Comparison of ENCODE assay signal across 13 cellular contexts in the genomic region with DNA sequence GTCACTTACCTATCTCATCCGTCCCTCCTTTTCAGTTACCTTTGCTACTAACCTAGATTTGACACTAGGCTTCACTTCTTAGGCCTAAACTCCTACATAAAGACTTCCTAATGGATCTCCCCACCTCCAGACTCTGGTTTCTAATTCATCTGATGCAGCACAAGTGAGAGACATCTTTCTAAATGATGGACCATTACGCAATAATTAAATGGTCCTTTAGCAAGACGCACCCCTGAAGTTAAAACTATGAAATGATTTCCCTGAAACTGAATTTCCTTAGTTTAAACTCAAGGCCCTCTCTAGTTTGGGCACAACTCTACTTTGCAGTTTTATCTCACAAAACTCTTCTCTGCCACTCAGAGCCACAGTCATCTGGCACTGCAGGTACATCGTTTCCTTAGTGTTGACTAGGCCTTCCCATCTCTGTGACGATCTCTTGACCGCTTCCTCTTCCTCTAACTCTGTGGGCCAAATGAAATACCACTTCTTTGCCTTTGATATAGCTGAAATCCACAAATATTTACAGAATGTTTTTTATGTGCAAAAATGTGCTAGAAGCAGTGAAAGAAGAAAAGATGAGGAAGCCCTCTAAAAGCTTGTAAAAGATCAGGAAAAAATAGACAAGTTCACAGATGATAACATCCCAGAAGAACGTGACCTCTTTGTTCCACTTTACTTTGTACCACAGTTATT. TPM values are rescaled to one million over a fixed set of nuclear protein-coding genes. Genes with fewer than 3 reads are reported as not detected.
DNase-seq lines count a peak whose midpoint lies in the region; ATAC-seq and TF ChIP-seq lines count a peak whose summit lies in the region.
"Had no signal": no experiment of that assay in that cellular context is flagged by ENCODE, and none has a peak within 500 bp of the region (broad histone marks: within the 10 kb centered on the region; RNA-seq: fewer than 3 reads in every experiment).

No MANE protein-coding gene starts in this region.

- H3K4me3 ChIP-seq in MM.1S (ENCODE audit: low read length), result no peak overlapping the region
- H3K4me3 ChIP-seq: breast epithelium, tibial nerve had no signal

- H3K4me1 Mint-ChIP-seq in activated T-helper 1 cell treated with anti-CD3 and anti-CD28 coated beads, Interleukin-12 subunit alpha, Interleukin-12 subunit beta, Interleukin-2, Interleukin-4 antibody, amounts not matched to agents 30 ng/mL and 10 ng/mL and 1 ng/mL, durations not matched to agents 14 hours and 24 hours and 36 hours (ENCODE audit: low read depth), result peaks cover 55% of the 10 kb centered on the region
- H3K4me1 Mint-ChIP-seq in natural killer cell treated with Interleukin-12 subunit alpha and Interleukin-12 subunit beta and Interleukin-15 and Interleukin-18, amount 100 ng/mL, for 72 hours (ENCODE audit: low read depth in 2 of 2), result peaks cover 31 to 55% of the 10 kb centered on the region in 2 donors

- H3K27me3 Mint-ChIP-seq in activated T-helper 1 cell treated with anti-CD3 and anti-CD28 coated beads, Interleukin-12 subunit alpha, Interleukin-12 subunit beta, Interleukin-2, Interleukin-4 antibody, amounts not matched to agents 30 ng/mL and 10 ng/mL and 1 ng/mL, durations not matched to agents 14 hours and 24 hours and 36 hours (ENCODE audit: insufficient read depth), result no peaks in the 10 kb centered on the region
- no peaks in the 10 kb centered on the region for H3K27me3 Mint-ChIP-seq in natural killer cell treated with Interleukin-12 subunit alpha and Interleukin-12 subunit beta and Interleukin-15 and Interleukin-18, amount 100 ng/mL, for 72 hours

- H3K27ac Mint-ChIP-seq in activated T-helper 1 cell treated with anti-CD3 and anti-CD28 coated beads, Interleukin-12 subunit alpha, Interleukin-12 subunit beta, Interleukin-2, Interleukin-4 antibody, amounts not matched to agents 30 ng/mL and 10 ng/mL and 1 ng/mL, durations not matched to agents 14 hours and 24 hours and 36 hours, result peak overlapping the region; percentile 76
- peak overlapping the region; percentile 88 to 94 for H3K27ac Mint-ChIP-seq in natural killer cell treated with Interleukin-12 subunit alpha and Interleukin-12 subunit beta and Interleukin-15 and Interleukin-18, amount 100 ng/mL, for 72 hours

- H3K36me3 ChIP-seq in MM.1S (replicated peaks; ENCODE audit: insufficient read depth, low read length), result no peaks in the 10 kb centered on the region
- H3K36me3 ChIP-seq: breast epithelium had no signal

- H3K9me3 Mint-ChIP-seq in activated T-helper 1 cell treated with anti-CD3 and anti-CD28 coated beads, Interleukin-12 subunit alpha, Interleukin-12 subunit beta, Interleukin-2, Interleukin-4 antibody, amounts not matched to agents 30 ng/mL and 10 ng/mL and 1 ng/mL, durations not matched to agents 14 hours and 24 hours and 36 hours, result no peaks in the 10 kb centered on the region
- no peaks in the 10 kb centered on the region for H3K9me3 Mint-ChIP-seq in natural killer cell treated with Interleukin-12 subunit alpha and Interleukin-12 subunit beta and Interleukin-15 and Interleukin-18, amount 100 ng/mL, for 72 hours

- DNase-seq in CMK (ENCODE audit: low read depth), result peak; percentile 5
- DNase-seq in MM.1S, result peak; percentile 44
- DNase-seq in activated T-helper 1 cell treated with anti-CD3 and anti-CD28 coated beads, Interleukin-12 subunit alpha, Interleukin-12 subunit beta, Interleukin-2, Interleukin-4 antibody, amounts not matched to agents 30 ng/mL and 10 ng/mL and 1 ng/mL, durations not matched to agents 14 hours and 24 hours and 36 hours (ENCODE audit: low spot score), result peak; percentile 48
- DNase-seq in natural killer cell treated with Interleukin-12 subunit alpha and Interleukin-12 subunit beta and Interleukin-15 and Interleukin-18, amount 100 ng/mL, for 72 hours (ENCODE audit: low spot score), result no peak
- DNase-seq in HT-29 (ENCODE audit: low spot score), result no peak
- DNase-seq in HK-2 (ENCODE audit: unreplicated experiment), result no peak
- DNase-seq: hypothalamus, retina, SHP77 had no signal

- peaks cover 16% of the 10 kb centered on the region for H3K36me3 Mint-ChIP-seq in activated T-helper 1 cell treated with anti-CD3 and anti-CD28 coated beads, Interleukin-12 subunit alpha, Interleukin-12 subunit beta, Interleukin-2, Interleukin-4 antibody, amounts not matched to agents 30 ng/mL and 10 ng/mL and 1 ng/mL, durations not matched to agents 14 hours and 24 hours and 36 hours (ENCODE audit: low read depth)
- H3K36me3 Mint-ChIP-seq in natural killer cell treated with Interleukin-12 subunit alpha and Interleukin-12 subunit beta and Interleukin-15 and Interleukin-18, amount 100 ng/mL, for 72 hours, result peaks cover 8% of the 10 kb centered on the region

- intact Hi-C loops in activated T-helper 1 cell treated with anti-CD3 and anti-CD28 coated beads, Interleukin-12 subunit alpha, Interleukin-12 subunit beta, Interleukin-2, Interleukin-4 antibody, amounts not matched to agents 30 ng/mL and 10 ng/mL and 1 ng/mL, durations not matched to agents 14 hours and 24 hours and 36 hours (cut with micrococcal nuclease), result loop anchor here (1.0 to 10.0 kb wide), 8 partner anchors 13 to 1096 kb away; a partner anchor contains a TSS

- TF ChIP-seq CTCF in MM.1S (IDR thresholded peaks at IDR 0.05; ENCODE audit: low read length), result no peak

- H3K79me2 ChIP-seq in MM.1S (ENCODE audit: low read length), result peaks cover 74% of the 10 kb centered on the region

- H4K20me1 ChIP-seq in MM.1S (ENCODE audit: insufficient read depth, low read length), result 0 out of 2 replicates have a peak, but pooled peaks cover 6% of the 10 kb centered on the region

- no peaks in the 10 kb centered on the region for H3K27me3 ChIP-seq in MM.1S (replicated peaks; ENCODE audit: insufficient read depth, low read length)
- H3K27me3 ChIP-seq: breast epithelium, tibial nerve had no signal

- H3K4me1 ChIP-seq in MM.1S (ENCODE audit: low read length), result peaks cover 21% of the 10 kb centered on the region; the same call in 1 of the 2 replicates
- H3K4me1 ChIP-seq: breast epithelium had no signal

- H3K9me3 ChIP-seq in MM.1S (replicated peaks; ENCODE audit: insufficient read depth, low read length), result no peaks in the 10 kb centered on the region
- H3K9me3 ChIP-seq: breast epithelium, tibial nerve had no signal

- H3K4me2 ChIP-seq in MM.1S (ENCODE audit: low read depth, low read length), result peak overlapping the region; percentile 82

- H3K4me3 Mint-ChIP-seq in activated T-helper 1 cell treated with anti-CD3 and anti-CD28 coated beads, Interleukin-12 subunit alpha, Interleukin-12 subunit beta, Interleukin-2, Interleukin-4 antibody, amounts not matched to agents 30 ng/mL and 10 ng/mL and 1 ng/mL, durations not matched to agents 14 hours and 24 hours and 36 hours, result peak overlapping the region; percentile 74
- peak overlapping the region; percentile 89 for H3K4me3 Mint-ChIP-seq in natural killer cell treated with Interleukin-12 subunit alpha and Interleukin-12 subunit beta and Interleukin-15 and Interleukin-18, amount 100 ng/mL, for 72 hours

- peaks cover 33% of the 10 kb centered on the region for H3F3A ChIP-seq in MM.1S (ENCODE audit: insufficient read depth, low read length)

- H3K27ac ChIP-seq in MM.1S (ENCODE audit: low read length), result peak overlapping the region; percentile 77; the same call in 1 of the 2 replicates
- H3K27ac ChIP-seq: breast epithelium, tibial nerve had no signal

- H2AFZ ChIP-seq in MM.1S (ENCODE audit: low read length), result no peak overlapping the region

- no peak overlapping the region for H3K9ac ChIP-seq in MM.1S (ENCODE audit: low read length)

- H3K9me2 ChIP-seq in MM.1S (replicated peaks; ENCODE audit: insufficient read depth, low read length), result no peaks in the 10 kb centered on the region

- peak in 1 of 2 donors; percentile 60 for ATAC-seq in natural killer cell treated with Interleukin-12 subunit alpha and Interleukin-12 subunit beta and Interleukin-15 and Interleukin-18, amount 100 ng/mL, for 72 hours
- ATAC-seq in GM21717 (IDR thresholded peaks at IDR 0.05; ENCODE audit: unreplicated experiment), result no peak
- no peak for ATAC-seq in HG03520 (IDR thresholded peaks at IDR 0.05; ENCODE audit: unreplicated experiment)

RNA-seq across cellular contexts. Expression of a gene that starts 3.3 kb away (rescaled TPM):
- total RNA-seq in activated T-helper 1 cell treated with anti-CD3 and anti-CD28 coated beads, Interleukin-12 subunit alpha, Interleukin-12 subunit beta, Interleukin-2, Interleukin-4 antibody, amounts not matched to agents 30 ng/mL and 10 ng/mL and 1 ng/mL, durations not matched to agents 14 hours and 24 hours and 36 hours, result 51.3 and 51.4 TPM in 2 replicates
- total RNA-seq in natural killer cell treated with Interleukin-12 subunit alpha and Interleukin-12 subunit beta and Interleukin-15 and Interleukin-18, amount 100 ng/mL, for 72 hours, result 10 to 100 TPM; 68.7 to 77.4 TPM
- 6.7 and 7.1 TPM in 2 replicates for total RNA-seq in HT-29 (2014; rRNA removed; shearing (Covaris generic))

RNA-seq across cellular contexts. Expression of a gene that starts 37.3 kb away (rescaled TPM):
- total RNA-seq in activated T-helper 1 cell treated with anti-CD3 and anti-CD28 coated beads, Interleukin-12 subunit alpha, Interleukin-12 subunit beta, Interleukin-2, Interleukin-4 antibody, amounts not matched to agents 30 ng/mL and 10 ng/mL and 1 ng/mL, durations not matched to agents 14 hours and 24 hours and 36 hours, result 48.7 and 55.0 TPM in 2 replicates
- 10 to 100 TPM; 35.0 to 52.9 TPM for total RNA-seq in natural killer cell treated with Interleukin-12 subunit alpha and Interleukin-12 subunit beta and Interleukin-15 and Interleukin-18, amount 100 ng/mL, for 72 hours
- total RNA-seq in HT-29 (2014; rRNA removed; shearing (Covaris generic)), result 15.5 and 17.6 TPM in 2 replicates

Comparison
In these comparisons a context has a peak if more than half of its experiments do, and no peak if none do; other contexts are left out.
1. DNase-seq: peak in CMK (single experiment), MM.1S (single experiment) and activated T-helper 1 cell treated with anti-CD3 and anti-CD28 coated beads, Interleukin-12 subunit alpha, Interleukin-12 subunit beta, Interleukin-2, Interleukin-4 antibody, amounts not matched to agents 30 ng/mL and 10 ng/mL and 1 ng/mL, durations not matched to agents 14 hours and 24 hours and 36 hours (single experiment); none in natural killer cell treated with Interleukin-12 subunit alpha and Interleukin-12 subunit beta and Interleukin-15 and Interleukin-18, amount 100 ng/mL, for 72 hours (single experiment), HT-29 (single experiment) and HK-2 (single experiment).